In the genomic region with DNA sequence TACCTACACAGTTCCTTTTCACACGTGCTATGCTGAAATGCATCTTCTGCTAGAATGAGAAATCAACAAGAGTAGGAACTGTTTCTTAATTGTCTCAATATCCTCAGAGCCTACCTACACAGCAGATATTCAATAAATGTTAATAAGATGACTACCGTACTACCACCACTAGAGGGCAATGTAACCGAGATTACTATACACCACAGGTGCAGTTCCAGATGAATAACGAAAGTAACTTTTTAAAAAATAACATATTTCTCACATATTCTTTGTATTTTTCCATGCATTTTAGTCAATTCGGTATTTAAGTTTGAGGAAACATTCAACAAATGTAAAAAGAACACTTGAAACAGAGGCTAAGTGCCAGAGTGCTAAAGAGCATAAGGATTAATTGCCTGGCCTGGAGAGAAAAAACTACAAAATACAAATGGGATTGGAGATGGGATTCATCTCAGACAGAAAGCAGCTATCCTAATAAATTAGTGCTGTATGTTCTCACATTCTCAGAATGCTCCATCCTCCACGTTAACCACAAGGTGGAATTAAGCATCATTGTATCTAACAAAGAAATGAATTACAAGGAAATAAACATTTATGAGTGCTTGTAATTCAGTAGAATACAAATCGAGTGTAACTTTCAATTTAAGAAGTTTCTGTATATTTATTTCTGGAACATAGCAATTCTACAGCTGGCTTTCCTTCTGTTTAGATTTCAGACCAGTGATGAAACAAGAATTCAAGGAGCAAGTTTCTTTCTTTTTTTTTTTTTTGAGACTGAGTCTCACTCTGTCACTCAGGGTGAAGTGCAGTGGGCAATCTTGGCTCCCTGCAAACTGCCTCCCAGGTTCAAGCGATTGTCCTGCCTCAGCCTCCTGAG, we compare ENCODE assay signal across 8 cellular contexts. TPM values are rescaled to one million over a fixed set of nuclear protein-coding genes. Genes with fewer than 3 reads are reported as not detected.
DNase-seq lines count a peak whose midpoint lies in the region; ATAC-seq and TF ChIP-seq lines count a peak whose summit lies in the region.

No MANE protein-coding gene starts in this region.

- H3K9me3 ChIP-seq in A673 (ENCODE audit: low read depth, low read length, poor library complexity, severe bottlenecking), result no peaks in the 10 kb centered on the region
- no peaks in the 10 kb centered on the region for H3K9me3 ChIP-seq in neuron (ENCODE audit: low read length)

- H3K4me1 Mint-ChIP-seq in HFFc6 (ENCODE audit: low read depth), result peaks cover 11% of the 10 kb centered on the region

- H2AFZ ChIP-seq in neuron (ENCODE audit: low read depth, low read length), result peak overlapping the region; percentile 10

- peaks cover 11% of the 10 kb centered on the region for H3K27me3 Mint-ChIP-seq in HFFc6 (ENCODE audit: insufficient read depth)

- DNase-seq in A673 (ENCODE audit: low spot score) (peak; percentile 78), HFFc6 (peak; percentile 54), MV-4-11 (lab: John Stamatoyannopoulos, UW) (peak; percentile 48), fibroblast of gingiva (ENCODE audit: low read depth) (peak; percentile 40), HPDE6-E6E7 (ENCODE audit: extremely low spot score) (no peak)

- no peaks in the 10 kb centered on the region for H3K36me3 Mint-ChIP-seq in HFFc6 (ENCODE audit: low read depth)

- peaks cover 3% of the 10 kb centered on the region for H3K4me1 ChIP-seq in A673 (ENCODE audit: insufficient read depth, low read length, poor library complexity, severe bottlenecking)
- peaks cover 7% of the 10 kb centered on the region for H3K4me1 ChIP-seq in neuron (ENCODE audit: insufficient read depth, low read length)

- CTCF ChIA-PET in A673 (lab: Charles Lee), result no interaction called here

- POLR2A ChIA-PET in A673 (lab: Charles Lee; ENCODE audit: low non-redundant PET), result no interaction called here

- peak overlapping the region; percentile 67 for H3K4me3 Mint-ChIP-seq in HFFc6

- intact Hi-C loops in A673 (cut with micrococcal nuclease; ENCODE audit: unreplicated experiment), result loop anchor here (2.0 to 10.0 kb wide), 3 partner anchors 161 to 525 kb away; no protein-coding TSS in a partner anchor

- TF ChIP-seq CTCF in A673 (conservative IDR thresholded peaks at IDR 0.05; ENCODE audit: low read depth, low read length), result peak; percentile 67
- TF ChIP-seq CTCF in GM12872 (IDR thresholded peaks at IDR 0.05; ENCODE audit: insufficient read depth, low read depth, low read length), result peak; percentile 39; the same call in 2 of the 3 replicates
- peak; percentile 91 for TF ChIP-seq CTCF in HFFc6 (IDR thresholded peaks at IDR 0.05)

- peak; percentile 96 for ATAC-seq in SK-N-SH treated with all-trans-retinoic acid at 6 μM for 48 hours

- no TSS peak for BruUV-seq in A673 (replicated peaks; lab: Mats Ljungman, UMichigan)

- H3K27ac Mint-ChIP-seq in HFFc6, result no peak overlapping the region

- H3K27me3 ChIP-seq in A673 (replicated peaks; ENCODE audit: insufficient read depth, low read depth, low read length, poor library complexity), result no peaks in the 10 kb centered on the region
- no peaks in the 10 kb centered on the region for H3K27me3 ChIP-seq in neuron (ENCODE audit: insufficient read depth, low read length)

- H3K36me3 ChIP-seq in A673 (ENCODE audit: insufficient read depth, low read length, poor library complexity, severe bottlenecking), result no peaks in the 10 kb centered on the region
- no peaks in the 10 kb centered on the region for H3K36me3 ChIP-seq in neuron (ENCODE audit: insufficient read depth, low read length)

- no peaks in the 10 kb centered on the region for H3K9me3 Mint-ChIP-seq in HFFc6

- H3K4me3 ChIP-seq in A673 (ENCODE audit: low read depth, low read length, poor library complexity, severe bottlenecking) (peak overlapping the region; percentile 24), neuron (ENCODE audit: low read length) (peak overlapping the region; percentile 19)

- no peak overlapping the region for H3K27ac ChIP-seq in A673 (ENCODE audit: low read depth, low read length, poor library complexity, severe bottlenecking)

TF ChIP-seq in SK-N-SH treated with all-trans-retinoic acid at 6 μM for 48 hours, 23 proteins besides CTCF, POLR2A, EP300 and RAD21:
- no peak for TF ChIP-seq GLIS3 (CRISPR knock-in tag; IDR thresholded peaks at IDR 0.05)
- TF ChIP-seq, protein P1, sequence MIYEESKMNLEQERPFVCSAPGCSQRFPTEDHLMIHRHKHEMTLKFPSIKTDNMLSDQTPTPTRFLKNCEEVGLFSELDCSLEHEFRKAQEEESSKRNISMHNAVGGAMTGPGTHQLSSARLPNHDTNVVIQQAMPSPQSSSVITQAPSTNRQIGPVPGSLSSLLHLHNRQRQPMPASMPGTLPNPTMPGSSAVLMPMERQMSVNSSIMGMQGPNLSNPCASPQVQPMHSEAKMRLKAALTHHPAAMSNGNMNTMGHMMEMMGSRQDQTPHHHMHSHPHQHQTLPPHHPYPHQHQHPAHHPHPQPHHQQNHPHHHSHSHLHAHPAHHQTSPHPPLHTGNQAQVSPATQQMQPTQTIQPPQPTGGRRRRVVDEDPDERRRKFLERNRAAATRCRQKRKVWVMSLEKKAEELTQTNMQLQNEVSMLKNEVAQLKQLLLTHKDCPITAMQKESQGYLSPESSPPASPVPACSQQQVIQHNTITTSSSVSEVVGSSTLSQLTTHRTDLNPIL (CRISPR knock-in tag; IDR thresholded peaks at IDR 0.05; ENCODE audit: low read depth), result no peak
- TF ChIP-seq BACH2 (CRISPR knock-in tag; IDR thresholded peaks at IDR 0.05; ENCODE audit: borderline replicate concordance), result no peak
- no peak for TF ChIP-seq RARB (CRISPR knock-in tag; IDR thresholded peaks at IDR 0.05)
- no peak for TF ChIP-seq ESRRG (CRISPR knock-in tag; IDR thresholded peaks at IDR 0.05)
- TF ChIP-seq, protein P2, sequence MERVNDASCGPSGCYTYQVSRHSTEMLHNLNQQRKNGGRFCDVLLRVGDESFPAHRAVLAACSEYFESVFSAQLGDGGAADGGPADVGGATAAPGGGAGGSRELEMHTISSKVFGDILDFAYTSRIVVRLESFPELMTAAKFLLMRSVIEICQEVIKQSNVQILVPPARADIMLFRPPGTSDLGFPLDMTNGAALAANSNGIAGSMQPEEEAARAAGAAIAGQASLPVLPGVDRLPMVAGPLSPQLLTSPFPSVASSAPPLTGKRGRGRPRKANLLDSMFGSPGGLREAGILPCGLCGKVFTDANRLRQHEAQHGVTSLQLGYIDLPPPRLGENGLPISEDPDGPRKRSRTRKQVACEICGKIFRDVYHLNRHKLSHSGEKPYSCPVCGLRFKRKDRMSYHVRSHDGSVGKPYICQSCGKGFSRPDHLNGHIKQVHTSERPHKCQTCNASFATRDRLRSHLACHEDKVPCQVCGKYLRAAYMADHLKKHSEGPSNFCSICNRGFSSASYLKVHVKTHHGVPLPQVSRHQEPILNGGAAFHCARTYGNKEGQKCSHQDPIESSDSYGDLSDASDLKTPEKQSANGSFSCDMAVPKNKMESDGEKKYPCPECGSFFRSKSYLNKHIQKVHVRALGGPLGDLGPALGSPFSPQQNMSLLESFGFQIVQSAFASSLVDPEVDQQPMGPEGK (CRISPR knock-in tag; IDR thresholded peaks at IDR 0.05; ENCODE audit: borderline replicate concordance), result no peak
- TF ChIP-seq TOX (CRISPR knock-in tag; IDR thresholded peaks at IDR 0.05; ENCODE audit: borderline replicate concordance), result no peak
- TF ChIP-seq ARNTL (CRISPR knock-in tag; IDR thresholded peaks at IDR 0.05; ENCODE audit: borderline replicate concordance, low read depth), result no peak
- no peak for TF ChIP-seq ZFP3 (CRISPR knock-in tag; IDR thresholded peaks at IDR 0.05)
- no peak for TF ChIP-seq ZNF8 (CRISPR knock-in tag; IDR thresholded peaks at IDR 0.05)
- TF ChIP-seq, protein P3, sequence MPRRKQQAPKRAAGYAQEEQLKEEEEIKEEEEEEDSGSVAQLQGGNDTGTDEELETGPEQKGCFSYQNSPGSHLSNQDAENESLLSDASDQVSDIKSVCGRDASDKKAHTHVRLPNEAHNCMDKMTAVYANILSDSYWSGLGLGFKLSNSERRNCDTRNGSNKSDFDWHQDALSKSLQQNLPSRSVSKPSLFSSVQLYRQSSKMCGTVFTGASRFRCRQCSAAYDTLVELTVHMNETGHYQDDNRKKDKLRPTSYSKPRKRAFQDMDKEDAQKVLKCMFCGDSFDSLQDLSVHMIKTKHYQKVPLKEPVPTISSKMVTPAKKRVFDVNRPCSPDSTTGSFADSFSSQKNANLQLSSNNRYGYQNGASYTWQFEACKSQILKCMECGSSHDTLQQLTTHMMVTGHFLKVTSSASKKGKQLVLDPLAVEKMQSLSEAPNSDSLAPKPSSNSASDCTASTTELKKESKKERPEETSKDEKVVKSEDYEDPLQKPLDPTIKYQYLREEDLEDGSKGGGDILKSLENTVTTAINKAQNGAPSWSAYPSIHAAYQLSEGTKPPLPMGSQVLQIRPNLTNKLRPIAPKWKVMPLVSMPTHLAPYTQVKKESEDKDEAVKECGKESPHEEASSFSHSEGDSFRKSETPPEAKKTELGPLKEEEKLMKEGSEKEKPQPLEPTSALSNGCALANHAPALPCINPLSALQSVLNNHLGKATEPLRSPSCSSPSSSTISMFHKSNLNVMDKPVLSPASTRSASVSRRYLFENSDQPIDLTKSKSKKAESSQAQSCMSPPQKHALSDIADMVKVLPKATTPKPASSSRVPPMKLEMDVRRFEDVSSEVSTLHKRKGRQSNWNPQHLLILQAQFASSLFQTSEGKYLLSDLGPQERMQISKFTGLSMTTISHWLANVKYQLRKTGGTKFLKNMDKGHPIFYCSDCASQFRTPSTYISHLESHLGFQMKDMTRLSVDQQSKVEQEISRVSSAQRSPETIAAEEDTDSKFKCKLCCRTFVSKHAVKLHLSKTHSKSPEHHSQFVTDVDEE (CRISPR knock-in tag; IDR thresholded peaks at IDR 0.05), result no peak
- TF ChIP-seq SNAI2 (CRISPR knock-in tag; IDR thresholded peaks at IDR 0.05), result no peak
- TF ChIP-seq PPARA (CRISPR knock-in tag; IDR thresholded peaks at IDR 0.05; ENCODE audit: borderline replicate concordance), result no peak
- no peak for TF ChIP-seq ZNF70 (CRISPR knock-in tag; IDR thresholded peaks at IDR 0.05)
- TF ChIP-seq CSDC2 (CRISPR knock-in tag; IDR thresholded peaks at IDR 0.05), result no peak
TF ChIP-seq in SK-N-SH treated with all-trans-retinoic acid at 6 μM for 48 hours: peak in this region for 0.

RNA-seq across cellular contexts. Expression of a gene that starts 20.3 kb away (rescaled TPM):
- 15.1 and 20.9 TPM in 2 replicates for total RNA-seq in A673 (2021)
- total RNA-seq in HFFc6 (2021; fragmentation: NEBNext Ultra II Directional; extraction: Animal tissue kit (Norgen Biotek cat#: 25700)), result 1 to 10 TPM; 4.5 to 6.4 (median 4.9) TPM

Comparison
In these comparisons a context has a peak if more than half of its experiments do, and no peak if none do; other contexts are left out.
1. CTCF ChIP-seq: peak in every context shown above with its lines; median percentile 91 in HFFc6; 67 in A673; 39 in GM12872.